Comparison of ENCODE assay signal across 1 cellular context in the genomic region with DNA sequence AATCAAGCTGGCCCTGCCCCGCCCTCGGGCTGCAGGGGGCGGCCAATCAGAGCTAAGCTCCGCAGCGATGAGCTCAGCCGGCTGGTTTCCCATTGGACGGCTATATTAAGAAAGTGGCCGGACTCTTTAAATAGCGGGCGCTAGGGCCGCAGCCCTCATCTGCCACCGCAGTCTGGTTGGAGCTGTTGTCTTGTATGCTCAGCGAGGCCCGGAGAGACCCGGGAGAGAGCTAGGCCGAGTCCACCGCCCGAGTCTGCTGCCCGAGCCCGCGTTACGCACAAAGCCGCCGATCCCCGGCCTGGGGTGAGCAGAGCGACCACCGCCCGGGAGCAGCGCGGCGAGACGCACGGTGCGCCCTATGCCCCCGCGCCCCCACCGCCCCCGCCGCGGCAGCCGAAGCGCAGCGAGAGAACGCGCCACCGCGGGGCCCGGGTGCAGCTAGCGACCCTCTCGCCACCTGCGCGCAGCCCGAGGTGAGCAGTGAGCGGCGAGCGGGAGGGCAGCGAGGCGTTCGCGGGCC.
TF ChIP-seq lines count a peak whose summit lies in the region.

Gene RHOB (plus strand): TSS at position 158 of the 520 bp plus-strand sequence. CDS start 392 bp downstream, outside the sequence.

TF ChIP-seq in K562, 482 proteins besides CTCF, POLR2A, EP300 and RAD21 (continued from another document and continues in another):
- TF ChIP-seq HIVEP1 (CRISPR knock-in tag; IDR thresholded peaks at IDR 0.05) (no peak), ZNF224 (CRISPR knock-in tag; IDR thresholded peaks at IDR 0.05) (no peak), ZNF77 (CRISPR knock-in tag; IDR thresholded peaks at IDR 0.05) (no peak), GATAD2B (IDR thresholded peaks at IDR 0.05; ENCODE audit: borderline replicate concordance) (no peak), RBM25 (IDR thresholded peaks at IDR 0.05; ENCODE audit: low read depth, low read length, severe bottlenecking) (peak; percentile 20), ZBTB7A (IDR thresholded peaks at IDR 0.05; ENCODE audit: borderline replicate concordance, control insufficient read depth, low read depth, low read length) (no peak), ZNF655 (CRISPR knock-in tag; IDR thresholded peaks at IDR 0.05) (no peak), EP400 (IDR thresholded peaks at IDR 0.05) (no peak), ETV5 (CRISPR knock-in tag; IDR thresholded peaks at IDR 0.05; ENCODE audit: low read depth) (no peak), ZNF586 (CRISPR knock-in tag; conservative IDR thresholded peaks at IDR 0.05) (no peak), RBFOX2 (IDR thresholded peaks at IDR 0.05; ENCODE audit: low read depth, low read length) (peak; percentile 95), ZNF707 (CRISPR knock-in tag; conservative IDR thresholded peaks at IDR 0.05) (no peak), MAFF (IDR thresholded peaks at IDR 0.05; ENCODE audit: low read length) (no peak), TCF7L2 (IDR thresholded peaks at IDR 0.05; ENCODE audit: low read depth, low read length) (no peak), IRF9 (tag; IDR thresholded peaks at IDR 0.05) (no peak), NRF1 (conservative IDR thresholded peaks at IDR 0.05 in 1 of 2, IDR thresholded peaks at IDR 0.05 in 1 of 2) (peak in 1 of 2 experiments; percentile 6; a peak in 3 of 4 replicates), SUPT5H (IDR thresholded peaks at IDR 0.05) (peak; percentile 40; the same call in 1 of the 2 replicates), SLC30A9 (CRISPR knock-in tag; IDR thresholded peaks at IDR 0.05) (no peak), ZFX (CRISPR knock-in tag; IDR thresholded peaks at IDR 0.05) (peak; percentile 90), EGR1 (conservative IDR thresholded peaks at IDR 0.05) (no peak), SMARCE1 (IDR thresholded peaks at IDR 0.05) (no peak), TBP (optimal IDR thresholded peaks at IDR 0.05; ENCODE audit: low read depth, low read length) (peak; percentile 96), SMARCA4 (IDR thresholded peaks at IDR 0.05) (no peak), ATF7 (IDR thresholded peaks at IDR 0.05) (peak; percentile 92), KDM5B (IDR thresholded peaks at IDR 0.05; ENCODE audit: insufficient replicate concordance, low read depth, low read length) (peak; percentile 92), KLF13 (tag; IDR thresholded peaks at IDR 0.05; ENCODE audit: borderline replicate concordance, low read depth) (no peak), YBX1 (IDR thresholded peaks at IDR 0.05) (no peak), NCOR1 (IDR thresholded peaks at IDR 0.05) (no peak), MNT (conservative IDR thresholded peaks at IDR 0.05) (no peak), CEBPZ (IDR thresholded peaks at IDR 0.05; ENCODE audit: borderline replicate concordance, low read depth, low read length) (no peak), DIDO1 (tag; IDR thresholded peaks at IDR 0.05; ENCODE audit: low read depth) (no peak), ZNF511 (CRISPR knock-in tag; IDR thresholded peaks at IDR 0.05) (no peak), MTA3 (IDR thresholded peaks at IDR 0.05; ENCODE audit: borderline replicate concordance) (peak; percentile 74), MEF2D (tag; conservative IDR thresholded peaks at IDR 0.05; ENCODE audit: low read depth) (peak; percentile 91), RAD51 (IDR thresholded peaks at IDR 0.05; ENCODE audit: borderline replicate concordance, low read depth) (no peak), ATF3 (IDR thresholded peaks at IDR 0.05) (0 out of 2 replicates have a peak, but pooled peaks have one; percentile 21), ATF3 (CRISPR knock-in tag; conservative IDR thresholded peaks at IDR 0.05) (no peak), CCNT2 (IDR thresholded peaks at IDR 0.05; ENCODE audit: borderline replicate concordance, extremely low read depth, insufficient read length, low read depth, low read length) (no peak), JUNB (CRISPR knock-in tag; conservative IDR thresholded peaks at IDR 0.05) (no peak)
- TF ChIP-seq, protein P1, sequence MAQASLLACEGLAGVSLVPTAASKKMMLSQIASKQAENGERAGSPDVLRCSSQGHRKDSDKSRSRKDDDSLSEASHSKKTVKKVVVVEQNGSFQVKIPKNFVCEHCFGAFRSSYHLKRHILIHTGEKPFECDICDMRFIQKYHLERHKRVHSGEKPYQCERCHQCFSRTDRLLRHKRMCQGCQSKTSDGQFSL (CRISPR knock-in tag; IDR thresholded peaks at IDR 0.05), result no peak
- TF ChIP-seq, protein P1 (tag; IDR thresholded peaks at IDR 0.05), result no peak
- TF ChIP-seq, protein P2, sequence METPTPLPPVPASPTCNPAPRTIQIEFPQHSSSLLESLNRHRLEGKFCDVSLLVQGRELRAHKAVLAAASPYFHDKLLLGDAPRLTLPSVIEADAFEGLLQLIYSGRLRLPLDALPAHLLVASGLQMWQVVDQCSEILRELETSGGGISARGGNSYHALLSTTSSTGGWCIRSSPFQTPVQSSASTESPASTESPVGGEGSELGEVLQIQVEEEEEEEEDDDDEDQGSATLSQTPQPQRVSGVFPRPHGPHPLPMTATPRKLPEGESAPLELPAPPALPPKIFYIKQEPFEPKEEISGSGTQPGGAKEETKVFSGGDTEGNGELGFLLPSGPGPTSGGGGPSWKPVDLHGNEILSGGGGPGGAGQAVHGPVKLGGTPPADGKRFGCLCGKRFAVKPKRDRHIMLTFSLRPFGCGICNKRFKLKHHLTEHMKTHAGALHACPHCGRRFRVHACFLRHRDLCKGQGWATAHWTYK (CRISPR knock-in tag; IDR thresholded peaks at IDR 0.05), result no peak
- TF ChIP-seq, protein P3, sequence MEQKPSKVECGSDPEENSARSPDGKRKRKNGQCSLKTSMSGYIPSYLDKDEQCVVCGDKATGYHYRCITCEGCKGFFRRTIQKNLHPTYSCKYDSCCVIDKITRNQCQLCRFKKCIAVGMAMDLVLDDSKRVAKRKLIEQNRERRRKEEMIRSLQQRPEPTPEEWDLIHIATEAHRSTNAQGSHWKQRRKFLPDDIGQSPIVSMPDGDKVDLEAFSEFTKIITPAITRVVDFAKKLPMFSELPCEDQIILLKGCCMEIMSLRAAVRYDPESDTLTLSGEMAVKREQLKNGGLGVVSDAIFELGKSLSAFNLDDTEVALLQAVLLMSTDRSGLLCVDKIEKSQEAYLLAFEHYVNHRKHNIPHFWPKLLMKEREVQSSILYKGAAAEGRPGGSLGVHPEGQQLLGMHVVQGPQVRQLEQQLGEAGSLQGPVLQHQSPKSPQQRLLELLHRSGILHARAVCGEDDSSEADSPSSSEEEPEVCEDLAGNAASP (IDR thresholded peaks at IDR 0.05), result no peak
